ENCODE assay signal across 8 cellular contexts in genomic region chr10:101031128-101031795, GRCh38. TPM values are rescaled to one million over a fixed set of nuclear protein-coding genes. Genes with fewer than 3 reads are reported as not detected.
DNase-seq lines count a peak whose midpoint lies in the region; FAIRE-seq and TF ChIP-seq lines count a peak whose summit lies in the region.

Gene PDZD7, minus strand, starts transcription at chr10:101031129. Its CDS starts 910 bp downstream, at chr10:101030219.
Gene SFXN3, plus strand, starts transcription at chr10:101031234. Its CDS starts 3,461 bp downstream, at chr10:101034695.

- H3K4ac ChIP-seq in H1 (replicated peaks; ENCODE audit: insufficient read length, low read depth, low read length) = peak within 1 kb of the TSS; percentile 66

- H2AFZ ChIP-seq in H1 (ENCODE audit: low read length) = peak within 1 kb of the TSS; percentile 37; the same call in 1 of the 2 replicates

- 3% methylated on average over 38 of the region's 38 CpGs; no CpG with 5 or more reads in 1 of the 2 experiments for WGBS in H1 (ENCODE audit: extremely low coverage in 1 of 2, insufficient coverage in 1 of 2, insufficient read length in 1 of 2, insufficient replicate concordance in 2 of 2, low coverage in 1 of 2, low lambda C conversion rate in 2 of 2, missing lambda C conversion rate in 1 of 2), 2 experiments
- 0 to 3% methylated on average over 30 to 37 of the region's 38 CpGs for WGBS in mesodermal cell (ENCODE audit: insufficient coverage in 2 of 2), 2 experiments

- no peaks in the 10 kb centered on the region for H3K27me3 ChIP-seq in CD4-positive, alpha-beta memory T cell (ENCODE audit: insufficient read depth, low read length)
- H3K27me3 ChIP-seq in H1 (replicated peaks in 1 of 4; ENCODE audit: control insufficient read depth in 3 of 4, extremely low read depth in 1 of 4, insufficient read depth in 3 of 4, low read length in 3 of 4) = peaks cover 1 to 45% (median 36%) of the 10 kb centered on the region in 4 experiments

- H3K4me3 ChIP-seq in CD4-positive, alpha-beta memory T cell (ENCODE audit: low read length in 2 of 2) = peak within 1 kb of the TSS; percentile 95 to 99
- H3K4me3 ChIP-seq in H1 (ENCODE audit: extremely low read depth in 1 of 4, insufficient read depth in 2 of 4, low read depth in 3 of 4, low read length in 4 of 4) (peak within 1 kb of the TSS; percentile 41 to 66 (median 58)), mesodermal cell (ENCODE audit: extremely low read depth, insufficient read depth, low read length, poor library complexity, severe bottlenecking) (peak within 1 kb of the TSS; percentile 46)

- H2BK15ac ChIP-seq in H1 (ENCODE audit: low read length) = no peak within 1 kb of the TSS

- no peak within 1 kb of the TSS for H4K8ac ChIP-seq in H1 (ENCODE audit: extremely low read depth, insufficient read depth, low read length)

- peaks cover 0 to 3% of the 10 kb centered on the region in 2 experiments for H4K20me1 ChIP-seq in H1 (replicated peaks in 1 of 2; ENCODE audit: control insufficient read depth in 1 of 2, insufficient read depth in 2 of 2, low read length in 2 of 2)

- H3K4me2 ChIP-seq in H1 (ENCODE audit: insufficient read depth in 1 of 2, low read depth in 2 of 2, low read length in 2 of 2) = peak within 1 kb of the TSS; percentile 91 to 99

- no peak within 1 kb of the TSS for H2BK120ac ChIP-seq in H1 (replicated peaks; ENCODE audit: low read depth, low read length)

- peaks cover 20% of the 10 kb centered on the region for H3K4me1 ChIP-seq in CD4-positive, alpha-beta memory T cell (ENCODE audit: insufficient read depth, low read length)
- H3K4me1 ChIP-seq in H1 (replicated peaks in 1 of 4; ENCODE audit: control insufficient read depth in 3 of 4, insufficient read depth in 4 of 4, low read length in 3 of 4) = peaks cover 0 to 26% (median 21%) of the 10 kb centered on the region in 4 experiments; a peak in 6 of 7 replicates
- H3K4me1 ChIP-seq in mesodermal cell (ENCODE audit: control insufficient read depth, insufficient read depth, low read length, poor library complexity, severe bottlenecking) = peaks cover 32% of the 10 kb centered on the region

- no peak within 1 kb of the TSS; a peak in 1 of 7 replicates for H3K9ac ChIP-seq in H1 (replicated peaks in 1 of 4; ENCODE audit: extremely low read depth in 1 of 4, low read depth in 3 of 4, low read length in 3 of 4)

- no peaks in the 10 kb centered on the region for H3K9me3 ChIP-seq in CD4-positive, alpha-beta memory T cell (ENCODE audit: control insufficient read depth in 1 of 2, low read length in 2 of 2)
- H3K9me3 ChIP-seq in H1 (ENCODE audit: insufficient read depth in 2 of 2, low read depth in 1 of 2, low read length in 1 of 2) = no peaks in the 10 kb centered on the region
- no peaks in the 10 kb centered on the region for H3K9me3 ChIP-seq in mesodermal cell (ENCODE audit: control insufficient read depth, low read length)

- H3K36me3 ChIP-seq in CD4-positive, alpha-beta memory T cell (ENCODE audit: insufficient read depth, low read length) = peaks cover 16% of the 10 kb centered on the region
- H3K36me3 ChIP-seq in H1 (ENCODE audit: control insufficient read depth in 2 of 4, insufficient read depth in 4 of 4, low read length in 3 of 4) (no peaks in the 10 kb centered on the region), mesodermal cell (ENCODE audit: control insufficient read depth, insufficient read depth, low read length) (peaks cover 20% of the 10 kb centered on the region)

- intact Hi-C loops in CD4-positive, alpha-beta memory T cell (cut with micrococcal nuclease) = loop anchor here (1.0 to 2.0 kb wide), 3 partner anchors 29 to 44 kb away; partner anchors contain the start of genes MRPL43 and TWNK

- H2BK12ac ChIP-seq in H1 (ENCODE audit: low read depth, low read length) = peak within 1 kb of the TSS; percentile 80; the same call in 1 of the 2 replicates

- no peak within 1 kb of the TSS for H3K23ac ChIP-seq in H1 (ENCODE audit: insufficient read length)

- no peaks in the 10 kb centered on the region for H3K27me3 Mint-ChIP-seq in CD4-positive, alpha-beta memory T cell

- H2BK20ac ChIP-seq in H1 (ENCODE audit: low read length) = no peak within 1 kb of the TSS

- peak within 1 kb of the TSS; percentile 10 for H4K91ac ChIP-seq in H1 (replicated peaks; ENCODE audit: insufficient read length, low read length)

- H3K36me3 Mint-ChIP-seq in CD4-positive, alpha-beta memory T cell = peaks cover 9 to 28% of the 10 kb centered on the region in 2 donors

- no peak for TF ChIP-seq RAD21 in H1 (IDR thresholded peaks at IDR 0.05 in 1 of 2, conservative IDR thresholded peaks at IDR 0.05 in 1 of 2; ENCODE audit: low read depth in 2 of 2, low read length in 2 of 2)

- H3K56ac ChIP-seq in H1 (replicated peaks; ENCODE audit: insufficient read length, low read depth, low read length) = no peak within 1 kb of the TSS

- no peak within 1 kb of the TSS for H4K5ac ChIP-seq in H1 (ENCODE audit: insufficient read length, low read depth, low read length)

- H3K4me3 Mint-ChIP-seq in CD4-positive, alpha-beta memory T cell = peak within 1 kb of the TSS; percentile 92 to 100 (median 96)

- H3K27ac ChIP-seq in CD4-positive, alpha-beta memory T cell (ENCODE audit: low read depth, low read length) = peak within 1 kb of the TSS; percentile 92
- H3K27ac ChIP-seq in H1 (ENCODE audit: low read depth, low read length) (no peak within 1 kb of the TSS), mesodermal cell (ENCODE audit: low read depth, low read length, severe bottlenecking) (peak within 1 kb of the TSS; percentile 94)

- TF ChIP-seq CTCF in GM20000 (IDR thresholded peaks at IDR 0.05; ENCODE audit: extremely low read depth, missing control alignments) = no peak
- TF ChIP-seq CTCF in H1 (IDR thresholded peaks at IDR 0.05; ENCODE audit: control extremely low read depth in 1 of 3, insufficient read depth in 1 of 3, low read depth in 1 of 3, low read length in 3 of 3) = no peak

- no peak for TF ChIP-seq EP300 in H1 (IDR thresholded peaks at IDR 0.05; ENCODE audit: borderline replicate concordance in 1 of 2, low read depth in 2 of 2, low read length in 2 of 2)

- TF ChIP-seq POLR2A in H1 (IDR thresholded peaks at IDR 0.05; ENCODE audit: control extremely low read depth in 1 of 2, low read depth in 2 of 2, low read length in 2 of 2) = no peak

- H3K4me1 Mint-ChIP-seq in CD4-positive, alpha-beta memory T cell = peaks cover 10 to 34% (median 15%) of the 10 kb centered on the region in 4 donors

- DNase-seq in CD4-positive, alpha-beta memory T cell = peak; percentile 95 to 96 (median 96)
- DNase-seq in GM20000 (ENCODE audit: low spot score) = peak; percentile 97
- DNase-seq in HS-27A (ENCODE audit: low read depth) = peak; percentile 46
- peak; percentile 17 for DNase-seq in NK-92 treated with Interleukin-12 subunit alpha and Interleukin-12 subunit beta, amount 100 ng/mL, for 24 hours (lab: John Stamatoyannopoulos, UW)
- DNase-seq in activated CD8-positive, alpha-beta memory T cell treated with anti-CD3 and anti-CD28 coated beads, Interleukin-2, amount 50 U/mL, for 24 hours (ENCODE audit: extremely low read depth) = peak; percentile 87
- DNase-seq in H1 (ENCODE audit: low read depth in 1 of 2, low spot score in 2 of 2) = peak in 1 of 2 experiments; percentile 98
- DNase-seq in stimulated activated CD8-positive, alpha-beta memory T cell treated with anti-CD3 and anti-CD28 coated beads, Interleukin-15, amount 100 ng/mL, for 24 hours (ENCODE audit: low read depth) = peak; percentile 87

- H3K18ac ChIP-seq in H1 (ENCODE audit: extremely low read depth, low read length) = peak within 1 kb of the TSS; percentile 71

- H3K27ac Mint-ChIP-seq in CD4-positive, alpha-beta memory T cell = peak within 1 kb of the TSS; percentile 93 to 100 (median 99)

- no peaks in the 10 kb centered on the region; the same call in 1 of the 2 replicates for H3K79me1 ChIP-seq in H1 (ENCODE audit: low read depth, low read length)

- FAIRE-seq in H1 (lab: Jason Lieb, UNC) = no peak

- H2BK5ac ChIP-seq in H1 (ENCODE audit: low read depth, low read length) = no peak within 1 kb of the TSS; the same call in 1 of the 2 replicates

- CTCF ChIA-PET in CD4-positive, alpha-beta memory T cell (lab: Charles Lee; ENCODE audit: partially characterized antibody) = interaction anchor here (0.8 to 5.7 kb wide), 17 partner anchors 11 to 469 kb away, joined by 3 to 60 read pairs (median 5); partner anchors contain the start of genes KAZALD1, LZTS2, MRPL43 and TWNK
- CTCF ChIA-PET in H1 (lab: Charles Lee; ENCODE audit: partially characterized antibody) = interaction anchor here (0.6 to 51.8 kb wide), 18 partner anchors 9 to 562 kb away, joined by 3 to 2176 read pairs (median 4); partner anchors contain the start of genes KAZALD1 and LZTS2

- POLR2A ChIA-PET in CD4-positive, alpha-beta memory T cell (lab: Charles Lee; ENCODE audit: partially characterized antibody) = interaction anchor here (0.5 to 4.4 kb wide), 20 partner anchors 9 to 787 kb away, joined by 3 to 90 read pairs (median 4); partner anchors contain the start of genes KAZALD1, LZTS2, MRPL43 and OGA
- POLR2A ChIA-PET in H1 (lab: Charles Lee; ENCODE audit: partially characterized antibody) = interaction anchor here (0.5 to 3.5 kb wide), 11 partner anchors 8 to 84 kb away, joined by 3 to 24 read pairs (median 4); partner anchors contain the start of genes LZTS2, MRPL43 and TWNK

- H2AK5ac ChIP-seq in H1 (ENCODE audit: low read depth, low read length) = no peak within 1 kb of the TSS

- peaks cover 17% of the 10 kb centered on the region for H3K23me2 ChIP-seq in H1 (ENCODE audit: low read depth, low read length)

- H3K79me2 ChIP-seq in H1 (ENCODE audit: control insufficient read depth in 1 of 2, insufficient read depth in 2 of 2, low read length in 2 of 2) = no peaks in the 10 kb centered on the region

- H3K14ac ChIP-seq in H1 (ENCODE audit: insufficient read length) = no peak within 1 kb of the TSS

- H3K9me3 Mint-ChIP-seq in CD4-positive, alpha-beta memory T cell = peaks cover 0 to 1% (median 0%) of the 10 kb centered on the region in 8 donors

RNA-seq across cellular contexts. Expression of gene PDZD7, which starts in this region (rescaled TPM):
- 1 to 10 TPM; 1.1 to 1.8 TPM for total RNA-seq in CD4-positive, alpha-beta memory T cell
- polyA plus RNA-seq in CD4-positive, alpha-beta memory T cell = under 1 TPM; 0.20 to 0.29 TPM
- total RNA-seq in H1 (2021; fragmentation: NEBNext Ultra II Directional; extraction: Animal tissue kit (Norgen Biotek cat#: 25700)) = 0.88 and 1.1 TPM in 2 replicates
- 1.6 and 1.7 TPM in 2 replicates for polyA plus RNA-seq in H1 (2011; rRNA removed)
- 2.2 TPM for polyA plus RNA-seq in H1 (2011; cell fraction: cytosol; rRNA removed)
- 7.2 TPM for polyA plus RNA-seq in H1 (2011; cell fraction: nucleus; rRNA removed)
- 1.2 to 2.1 TPM (median 1.6 TPM) in 4 replicates for polyA plus RNA-seq in H1 (2012, experiment 1 of 2)
- 1.0 TPM for polyA plus RNA-seq in H1 (2012, experiment 2 of 2)
- polyA plus RNA-seq in H1 (2013, experiment 1 of 2) = 0.97 TPM
- 0.72 TPM for polyA plus RNA-seq in H1 (2013, experiment 2 of 2)
- polyA minus RNA-seq in H1 (2011; rRNA and poly(A)+ RNA removed) = 0.85 and 1.5 TPM in 2 replicates
- 2.6 TPM for polyA minus RNA-seq in H1 (2011; cell fraction: cytosol; rRNA and poly(A)+ RNA removed)
- 3.9 TPM for polyA minus RNA-seq in H1 (2011; cell fraction: nucleus; rRNA and poly(A)+ RNA removed)
- 0.55 TPM for polyA plus RNA-seq in mesodermal cell (2013, experiment 1 of 2)
- 1.1 TPM for polyA plus RNA-seq in mesodermal cell (2013, experiment 2 of 2)

RNA-seq across cellular contexts. Expression of gene SFXN3, which starts in this region (rescaled TPM):
- 100 to 1,000 TPM; 118 to 123 TPM for total RNA-seq in CD4-positive, alpha-beta memory T cell
- 10 to 100 TPM; 10.8 to 21.0 TPM for polyA plus RNA-seq in CD4-positive, alpha-beta memory T cell
- total RNA-seq in H1 (2021; fragmentation: NEBNext Ultra II Directional; extraction: Animal tissue kit (Norgen Biotek cat#: 25700)) = 2.8 and 3.1 TPM in 2 replicates
- 2.6 and 3.0 TPM in 2 replicates for polyA plus RNA-seq in H1 (2011; rRNA removed)
- polyA plus RNA-seq in H1 (2011; cell fraction: cytosol; rRNA removed) = 4.4 TPM
- 7.8 TPM for polyA plus RNA-seq in H1 (2011; cell fraction: nucleus; rRNA removed)
- 1.7 to 2.2 TPM (median 2.0 TPM) in 4 replicates for polyA plus RNA-seq in H1 (2012, experiment 1 of 2)
- 1.5 TPM for polyA plus RNA-seq in H1 (2012, experiment 2 of 2)
- 2.6 TPM for polyA plus RNA-seq in H1 (2013, experiment 1 of 2)
- 2.5 TPM for polyA plus RNA-seq in H1 (2013, experiment 2 of 2)
- polyA minus RNA-seq in H1 (2011; rRNA and poly(A)+ RNA removed) = 7.1 and 7.3 TPM in 2 replicates
- 0.88 TPM for polyA minus RNA-seq in H1 (2011; cell fraction: cytosol; rRNA and poly(A)+ RNA removed)
- polyA minus RNA-seq in H1 (2011; cell fraction: nucleus; rRNA and poly(A)+ RNA removed) = 4.6 TPM
- 33.8 TPM for polyA plus RNA-seq in mesodermal cell (2013, experiment 1 of 2)
- 26.8 TPM for polyA plus RNA-seq in mesodermal cell (2013, experiment 2 of 2)

Comparison
In these comparisons a context has a peak if more than half of its experiments do, and no peak if none do; other contexts are left out.
1. RNA of gene SFXN3 (total RNA-seq): 118 to 123 TPM in CD4-positive, alpha-beta memory T cell; 2.8 to 3.1 TPM in H1; every median in the first group is over 10 times any median in the second.
2. H3K4me3 ChIP-seq: peak in every context shown above with its lines; median percentile 97 in CD4-positive, alpha-beta memory T cell; 58 in H1; 46 in mesodermal cell.